In genomic region chr19:3324405-3324856, GRCh38 we compare ENCODE assay signal across 8 cellular contexts. TPM values are rescaled to one million over a fixed set of nuclear protein-coding genes. Genes with fewer than 3 reads are reported as not detected.
DNase-seq lines count a peak whose midpoint lies in the region; ATAC-seq, FAIRE-seq and TF ChIP-seq lines count a peak whose summit lies in the region.

No MANE protein-coding gene starts in this region.

- H3K9me3 ChIP-seq in A549: no peaks in the 10 kb centered on the region
- H3K9me3 ChIP-seq in HCT116 (ENCODE audit: control insufficient read depth in 1 of 2, insufficient read depth in 1 of 2, low read depth in 1 of 2, low read length in 2 of 2): no peaks in the 10 kb centered on the region
- H3K9me3 ChIP-seq in lung (ENCODE audit: control insufficient read depth in 2 of 2, insufficient read depth in 1 of 2, low read length in 1 of 2): peaks cover 0 to 4% of the 10 kb centered on the region in 2 donors

- no peak overlapping the region for H2AFZ ChIP-seq in HCT116 (ENCODE audit: low read depth, low read length, poor library complexity, severe bottlenecking)

- TF ChIP-seq CTCF in A549 (IDR thresholded peaks at IDR 0.05): peak; percentile 50
- TF ChIP-seq CTCF in HCT116 (IDR thresholded peaks at IDR 0.05 in 2 of 3, conservative IDR thresholded peaks at IDR 0.05 in 1 of 3; ENCODE audit: borderline replicate concordance in 1 of 3, insufficient read depth in 1 of 3, low read depth in 2 of 3, low read length in 2 of 3): peak; percentile 54 to 97 (median 96); a peak in 5 of 6 replicates
- peak; percentile 66 for TF ChIP-seq CTCF in VCaP (conservative IDR thresholded peaks at IDR 0.05)
- TF ChIP-seq CTCF in brain (conservative IDR thresholded peaks at IDR 0.05): peak; percentile 27 to 62
- no peak for TF ChIP-seq CTCF in lung (IDR thresholded peaks at IDR 0.05; ENCODE audit: control extremely low read depth, extremely low read depth)

- no peak overlapping the region for H3K9ac ChIP-seq in HCT116 (ENCODE audit: low read length)

- H3K4me3 Mint-ChIP-seq in brain: no peak overlapping the region

- TF ChIP-seq POLR2A in A549 (IDR thresholded peaks at IDR 0.05; ENCODE audit: low read length) (no peak), HCT116 (IDR thresholded peaks at IDR 0.05; ENCODE audit: borderline replicate concordance, extremely low read depth, insufficient read depth, insufficient read length) (no peak)

- DNase-seq in A549 (ENCODE audit: low read depth in 1 of 2, low spot score in 1 of 2) (peak in 1 of 2 experiments; percentile 57), HCT116 (ENCODE audit: low read depth, low spot score) (peak; percentile 54), lung (ENCODE audit: low spot score) (peak; percentile 72)
- DNase-seq in stimulated activated CD8-positive, alpha-beta memory T cell treated with anti-CD3 and anti-CD28 coated beads, Interleukin-4, amount 100 ng/mL, for 48 hours: peak; percentile 96

- peaks cover 13% of the 10 kb centered on the region; the same call in 1 of the 2 replicates for H3K27me3 ChIP-seq in HCT116 (ENCODE audit: insufficient read depth, low read length)
- no peaks in the 10 kb centered on the region for H3K27me3 ChIP-seq in lung (ENCODE audit: control insufficient read depth, insufficient read depth)

- WGBS in A549 (ENCODE audit: missing lambda C conversion rate): 29% methylated on average over 5 of the region's 5 CpGs
- WGBS in lung, 2 donors: 43 to 46% methylated on average over 5 of the region's 5 CpGs

- peaks cover 5% of the 10 kb centered on the region for H3K4me1 Mint-ChIP-seq in brain

- no peaks in the 10 kb centered on the region for H3K79me2 ChIP-seq in HCT116 (ENCODE audit: insufficient read depth, low read length)

- FAIRE-seq in A549 (lab: Jason Lieb, UNC): no peak

- POLR2A ChIA-PET in A549 (lab: Yijun Ruan, JAX) (no interaction called here), HCT116 (lab: Charles Lee) (no interaction called here)

- H3K4me3 ChIP-seq in A549: no peak overlapping the region
- H3K4me3 ChIP-seq in HCT116 (replicated peaks in 1 of 2; ENCODE audit: low read depth in 1 of 2, low read length in 2 of 2): no peak overlapping the region
- H3K4me3 ChIP-seq in lung: no peak overlapping the region

- TF ChIP-seq RAD21 in A549 (conservative IDR thresholded peaks at IDR 0.05 in 1 of 2, IDR thresholded peaks at IDR 0.05 in 1 of 2) (peak in 1 of 2 experiments; percentile 38; a peak in 2 of 5 replicates), HCT116 (IDR thresholded peaks at IDR 0.05; ENCODE audit: low read depth) (no peak; the same call in none of the 2 replicates)

- RAD21 ChIA-PET in HCT116 (lab: Charles Lee; ENCODE audit: low non-redundant PET in 1 of 2, low total read pairs in 2 of 2, uncharacterized antibody in 2 of 2, unreplicated experiment in 2 of 2): no interaction called here

- BruUV-seq in HCT116 (replicated peaks; lab: Mats Ljungman, UMichigan): no TSS peak

- H3K9me3 Mint-ChIP-seq in brain: peaks cover 0 to 9% (median 0%) of the 10 kb centered on the region in 5 experiments

- H3K4me2 ChIP-seq in A549: no peak overlapping the region
- no peak overlapping the region for H3K4me2 ChIP-seq in HCT116 (ENCODE audit: low read length)

- H3K36me3 Mint-ChIP-seq in brain: no peaks in the 10 kb centered on the region

- H3K27ac ChIP-seq in A549 (no peak overlapping the region), HCT116 (ENCODE audit: low read depth, low read length) (no peak overlapping the region), VCaP (no peak overlapping the region), lung (ENCODE audit: low read depth in 1 of 2, low read length in 1 of 2) (no peak overlapping the region)

- ATAC-seq in A549: peak; percentile 68 to 82; a peak in 4 of 6 replicates
- peak; percentile 82 for ATAC-seq in HCT116
- no peak for ATAC-seq in lung (ENCODE audit: insufficient read depth, low FRiP score)
- no peak for ATAC-seq in GM19328 (IDR thresholded peaks at IDR 0.05; ENCODE audit: unreplicated experiment)
- ATAC-seq in GM21786 (IDR thresholded peaks at IDR 0.05; ENCODE audit: unreplicated experiment): no peak

- no peaks in the 10 kb centered on the region for H4K20me1 ChIP-seq in HCT116 (ENCODE audit: insufficient read depth)

- no peaks in the 10 kb centered on the region for H3K9me2 ChIP-seq in HCT116 (ENCODE audit: insufficient read depth)

- intact Hi-C loops in HCT116 (cut with micrococcal nuclease): no loop called here

- no peak for TF ChIP-seq EP300 in A549 (IDR thresholded peaks at IDR 0.05)

- no peaks in the 10 kb centered on the region for H3K4me1 ChIP-seq in A549
- H3K4me1 ChIP-seq in HCT116 (ENCODE audit: control insufficient read depth in 1 of 2, insufficient read depth in 2 of 2, low read length in 2 of 2): peaks cover 5 to 11% of the 10 kb centered on the region in 2 experiments; a peak in 3 of 4 replicates
- H3K4me1 ChIP-seq in lung (ENCODE audit: control insufficient read depth in 2 of 2, insufficient read depth in 2 of 2, low read length in 2 of 2): no peaks in the 10 kb centered on the region

- H3K27ac Mint-ChIP-seq in brain: peak overlapping the region in 1 of 5 experiments; percentile 73

- H3K36me3 ChIP-seq in HCT116 (ENCODE audit: control insufficient read depth in 1 of 2, insufficient read depth in 2 of 2, low read length in 2 of 2) (no peaks in the 10 kb centered on the region), lung (ENCODE audit: control insufficient read depth in 2 of 2, insufficient read depth in 2 of 2, low read length in 2 of 2) (no peaks in the 10 kb centered on the region)

- CTCF ChIA-PET in A549 (lab: Yijun Ruan, JAX): interaction anchor here (0.6 to 4.5 kb wide), 7 partner anchors 105 to 611 kb away, joined by 3 to 51 read pairs (median 5); no protein-coding TSS in a partner anchor
- CTCF ChIA-PET in HCT116 (lab: Charles Lee): interaction anchor here (1.1 to 4.1 kb wide), 3 partner anchors 148 to 374 kb away, joined by 3 to 23 read pairs (median 3); no protein-coding TSS in a partner anchor

- H3K27me3 Mint-ChIP-seq in brain: peaks cover 20% of the 10 kb centered on the region

TF ChIP-seq in A549, 52 proteins besides CTCF, POLR2A, EP300 and RAD21:
- TF ChIP-seq CEBPB (IDR thresholded peaks at IDR 0.05): no peak
- TF ChIP-seq RCOR1 (IDR thresholded peaks at IDR 0.05; ENCODE audit: low read depth, low read length): no peak
- TF ChIP-seq KDM1A (IDR thresholded peaks at IDR 0.05; ENCODE audit: low read depth): peak; percentile 90
- TF ChIP-seq SMC3 (IDR thresholded peaks at IDR 0.05): peak; percentile 44; the same call in 1 of the 3 replicates
- no peak for TF ChIP-seq ZNF302 (CRISPR knock-in tag; IDR thresholded peaks at IDR 0.05)
- peak; percentile 85 for TF ChIP-seq ZFP36 (IDR thresholded peaks at IDR 0.05; ENCODE audit: borderline replicate concordance, partially characterized antibody)
- no peak for TF ChIP-seq CHD4 (IDR thresholded peaks at IDR 0.05; ENCODE audit: borderline replicate concordance)
- TF ChIP-seq HOXB5 (CRISPR knock-in tag; IDR thresholded peaks at IDR 0.05): no peak

TF ChIP-seq in HCT116, 20 proteins besides CTCF, POLR2A, EP300 and RAD21:
- TF ChIP-seq POLR2AphosphoS5 (IDR thresholded peaks at IDR 0.05; ENCODE audit: low read depth, low read length) (no peak), YY1 (IDR thresholded peaks at IDR 0.05; ENCODE audit: extremely low read depth, insufficient replicate concordance, low read depth, low read length) (peak; percentile 23)

RNA-seq across cellular contexts. Expression of gene NFIC, which starts 42.0 kb away (rescaled TPM):
- polyA plus RNA-seq in A549 (2011; rRNA removed) (2.6 and 4.7 TPM in 2 replicates), A549 (2017; fragmentation: RNase III; extraction: RNeasy Plus Mini Kit Qiagen cat#74134 plus additional on column Dnase treatment) (34.6 to 36.4 TPM (median 34.9 TPM) in 3 replicates), brain (ENCODE audit: insufficient read depth, low read depth, low replicate concordance) (79.3 TPM), lung (10 to 100 TPM; 40.4 to 55.6 TPM)
- 8.9 and 14.2 TPM in 2 replicates for polyA plus RNA-seq in A549 (2012; cell fraction: cytosol; rRNA removed)
- 20.1 and 22.9 TPM in 2 replicates for polyA plus RNA-seq in A549 (2012; cell fraction: nucleus; rRNA removed)
- 10.5 and 14.6 TPM in 2 replicates for polyA minus RNA-seq in A549 (2011; rRNA and poly(A)+ RNA removed)
- total RNA-seq in HCT116 (2021; ENCODE audit: unreplicated experiment) (116 TPM), lung (100 to 1,000 TPM in 1 of 2 donors, 10 to 100 TPM in 1; 43.9 to 208 TPM)
- 42.8 and 55.4 TPM in 2 replicates for polyA plus RNA-seq in HCT116 (2012)

Comparison
In these comparisons a context has a peak if more than half of its experiments do, and no peak if none do; other contexts are left out.
1. ATAC-seq: peak in A549 (2 of 2) and HCT116 (single experiment); none in lung (single experiment), GM19328 (single experiment) and GM21786 (single experiment).
2. Of the 6 proteins assayed by ChIP-seq in both A549 and HCT116: peak only in A549: none; only in HCT116: none; in both: CTCF; in neither: 4; mixed calls (peak in some experiments, not most) for 1.